ENCODE assay signal across 8 cellular contexts in genomic region chr3:137032465-137033120, GRCh38.
DNase-seq lines count a peak whose midpoint lies in the region; ATAC-seq and TF ChIP-seq lines count a peak whose summit lies in the region.

No MANE protein-coding gene starts in this region.

- H3K4me3 Mint-ChIP-seq in Caco-2 (ENCODE audit: unreplicated experiment), result no peak overlapping the region
- peak overlapping the region; percentile 79 for H3K4me3 Mint-ChIP-seq in natural killer cell
- peak overlapping the region; percentile 78 to 79 for H3K4me3 Mint-ChIP-seq in stimulated activated naive B cell treated with anti-CD40 and anti-IgM and Interleukin-4, amounts not matched to agents 10 μg/mL and 1 μg/mL and 100 μg/mL, for 72 hours

- H3K9me3 ChIP-seq in Caco-2 (no peaks in the 10 kb centered on the region), HUES64 (ENCODE audit: insufficient read depth, low read depth, low read length) (no peaks in the 10 kb centered on the region)

- peak overlapping the region; percentile 48; the same call in 1 of the 2 replicates for H3K9ac ChIP-seq in HUES64 (ENCODE audit: low read depth, low read length)

- no peak overlapping the region for H3K4me3 ChIP-seq in Caco-2 (ENCODE audit: low read depth, low read length)
- H3K4me3 ChIP-seq in HUES64 (ENCODE audit: low read length), result peak overlapping the region; percentile 59

- CTCF ChIA-PET in Caco-2 (lab: Charles Lee), result interaction anchor here (0.6 to 1.2 kb wide), 6 partner anchors 38 to 294 kb away, joined by 3 to 6 read pairs (median 3); partner anchors contain the start of gene STAG1

- H3K27ac Mint-ChIP-seq in Caco-2 (ENCODE audit: unreplicated experiment) (peak overlapping the region; percentile 1), natural killer cell (peak overlapping the region in 1 of 2 donors; percentile 33)
- no peak overlapping the region for H3K27ac Mint-ChIP-seq in stimulated activated naive B cell treated with anti-CD40 and anti-IgM and Interleukin-4, amounts not matched to agents 10 μg/mL and 1 μg/mL and 100 μg/mL, for 72 hours

- H3K9me3 Mint-ChIP-seq in Caco-2 (ENCODE audit: unreplicated experiment) (no peaks in the 10 kb centered on the region), natural killer cell (no peaks in the 10 kb centered on the region)
- no peaks in the 10 kb centered on the region for H3K9me3 Mint-ChIP-seq in stimulated activated naive B cell treated with anti-CD40 and anti-IgM and Interleukin-4, amounts not matched to agents 10 μg/mL and 1 μg/mL and 100 μg/mL, for 72 hours

- TF ChIP-seq CTCF in Caco-2 (IDR thresholded peaks at IDR 0.05; ENCODE audit: insufficient read depth in 1 of 2, low read depth in 1 of 2, low read length in 1 of 2, severe bottlenecking in 1 of 2, unreplicated experiment in 1 of 2) (peak; percentile 79 to 91), natural killer cell (IDR thresholded peaks at IDR 0.05) (peak; percentile 98)

- H3K36me3 Mint-ChIP-seq in Caco-2 (ENCODE audit: insufficient read depth, unreplicated experiment) (no peaks in the 10 kb centered on the region), natural killer cell (no peaks in the 10 kb centered on the region)
- H3K36me3 Mint-ChIP-seq in stimulated activated naive B cell treated with anti-CD40 and anti-IgM and Interleukin-4, amounts not matched to agents 10 μg/mL and 1 μg/mL and 100 μg/mL, for 72 hours, result no peaks in the 10 kb centered on the region

- H3K36me3 ChIP-seq in Caco-2 (ENCODE audit: control insufficient read depth, insufficient read depth, low read length) (no peaks in the 10 kb centered on the region), HUES64 (ENCODE audit: insufficient read depth, low read length) (no peaks in the 10 kb centered on the region)

- POLR2A ChIA-PET in Caco-2 (lab: Charles Lee), result interaction anchor here (0.6 kb wide), 1 partner anchor 980 kb away, joined by 3 read pairs; no protein-coding TSS in a partner anchor

- H3K27me3 Mint-ChIP-seq in Caco-2 (ENCODE audit: insufficient read depth, unreplicated experiment) (no peaks in the 10 kb centered on the region), natural killer cell (ENCODE audit: low read depth in 2 of 2) (peaks cover 22 to 43% of the 10 kb centered on the region in 2 donors)
- H3K27me3 Mint-ChIP-seq in stimulated activated naive B cell treated with anti-CD40 and anti-IgM and Interleukin-4, amounts not matched to agents 10 μg/mL and 1 μg/mL and 100 μg/mL, for 72 hours, result peaks cover 36 to 41% of the 10 kb centered on the region in 2 donors

- intact Hi-C loops in Caco-2 (cut with micrococcal nuclease; ENCODE audit: unreplicated experiment) (loop anchor here (1.0 kb wide), 1 partner anchor 73 kb away; no protein-coding TSS in a partner anchor), natural killer cell (cut with micrococcal nuclease) (no loop called here)

- ATAC-seq in GM21381 (IDR thresholded peaks at IDR 0.05; ENCODE audit: unreplicated experiment) (peak; percentile 92), natural killer cell (peak; percentile 83 to 98 (median 97))
- peak; percentile 77 to 84 for ATAC-seq in stimulated activated naive B cell treated with anti-CD40 and anti-IgM and Interleukin-4, amounts not matched to agents 10 μg/mL and 1 μg/mL and 100 μg/mL, for 72 hours (replicated peaks)

- WGBS in HUES64, result 3% methylated on average over 31 of the region's 31 CpGs

- no peaks in the 10 kb centered on the region for H3K4me1 Mint-ChIP-seq in Caco-2 (ENCODE audit: low read depth, unreplicated experiment)
- H3K4me1 Mint-ChIP-seq in natural killer cell, result peaks cover 10% of the 10 kb centered on the region in 2 donors
- peaks cover 10% of the 10 kb centered on the region in 2 donors for H3K4me1 Mint-ChIP-seq in stimulated activated naive B cell treated with anti-CD40 and anti-IgM and Interleukin-4, amounts not matched to agents 10 μg/mL and 1 μg/mL and 100 μg/mL, for 72 hours

- BruUV-seq in Caco-2 (replicated peaks; lab: Mats Ljungman, UMichigan), result no TSS peak

- peak; percentile 76 to 79 for DNase-seq in Caco-2
- DNase-seq in OCI-M1 (lab: John Stamatoyannopoulos, UW), result peak; percentile 86
- peak; percentile 86 to 89 for DNase-seq in activated T-cell treated with anti-CD3 and anti-CD28 coated beads, Interleukin-2, amount 50 U/mL, for 48 hours
- DNase-seq in fibroblast of peridontal ligament (ENCODE audit: extremely low read depth), result peak; percentile 80
- DNase-seq in natural killer cell, result peak; percentile 77
- peak; percentile 62 for DNase-seq in stimulated activated naive B cell treated with anti-CD40 and anti-IgM and Interleukin-4, amounts not matched to agents 10 μg/mL and 1 μg/mL and 100 μg/mL, for 72 hours

- H3K27me3 ChIP-seq in Caco-2 (replicated peaks; ENCODE audit: control insufficient read depth, insufficient read depth, low read length), result no peaks in the 10 kb centered on the region
- H3K27me3 ChIP-seq in HUES64 (ENCODE audit: insufficient read depth, low read length), result peaks cover 28% of the 10 kb centered on the region

- no peaks in the 10 kb centered on the region for H3K4me1 ChIP-seq in Caco-2
- peaks cover 20% of the 10 kb centered on the region for H3K4me1 ChIP-seq in HUES64 (ENCODE audit: insufficient read depth, low read length)

- H3K27ac ChIP-seq in HUES64 (ENCODE audit: low read depth, low read length), result no peak overlapping the region
